8 cellular contexts compared by ENCODE assay signal in the genomic region with DNA sequence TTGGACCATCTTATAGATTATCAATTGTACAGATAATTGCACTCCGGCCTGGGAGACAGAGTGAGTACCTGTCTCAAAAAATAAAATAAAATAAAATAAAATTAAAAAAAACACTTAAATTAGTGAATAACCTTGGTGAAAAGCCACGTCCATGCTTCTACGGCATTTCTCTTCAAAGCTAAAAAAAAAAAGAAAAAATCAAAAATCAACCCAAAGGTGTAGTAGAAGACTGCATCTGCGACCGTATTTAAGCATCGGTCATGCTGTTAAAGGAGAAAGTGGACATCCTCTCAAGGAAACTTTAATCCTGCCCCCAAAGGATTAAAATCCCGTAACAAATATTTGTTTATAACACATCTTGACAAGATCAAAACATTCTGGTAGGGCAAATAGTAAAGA. TPM values are rescaled to one million over a fixed set of nuclear protein-coding genes. Genes with fewer than 3 reads are reported as not detected.
DNase-seq lines count a peak whose midpoint lies in the region; ATAC-seq and TF ChIP-seq lines count a peak whose summit lies in the region.

No MANE protein-coding gene starts in this region.

- no peak for ATAC-seq in left ventricle myocardium superior
- ATAC-seq in HG03025 (IDR thresholded peaks at IDR 0.05; ENCODE audit: low FRiP score, unreplicated experiment) = no peak
- ATAC-seq in HG02571 (IDR thresholded peaks at IDR 0.05; ENCODE audit: unreplicated experiment) = no peak

- H3K4me3 ChIP-seq in left ventricle myocardium inferior (peak overlapping the region; percentile 91), vagina (peak overlapping the region; percentile 58 to 65)

- H3K36me3 ChIP-seq in left ventricle myocardium inferior (no peaks in the 10 kb centered on the region), vagina (no peaks in the 10 kb centered on the region)

- H3K4me1 Mint-ChIP-seq in MCF 10A (ENCODE audit: insufficient read depth, unreplicated experiment) (peaks cover 20% of the 10 kb centered on the region), mesothelial cell of epicardium (peaks cover 24% of the 10 kb centered on the region)

- peaks cover 19% of the 10 kb centered on the region for H3K36me3 Mint-ChIP-seq in MCF 10A (ENCODE audit: insufficient read depth, unreplicated experiment)
- H3K36me3 Mint-ChIP-seq in mesothelial cell of epicardium = peaks cover 5% of the 10 kb centered on the region

- H3K4me3 Mint-ChIP-seq in MCF 10A (ENCODE audit: unreplicated experiment) (peak overlapping the region; percentile 85), mesothelial cell of epicardium (peak overlapping the region; percentile 94)

- TF ChIP-seq CTCF in left ventricle myocardium inferior (IDR thresholded peaks at IDR 0.05; ENCODE audit: borderline replicate concordance) (no peak), MCF 10A (IDR thresholded peaks at IDR 0.05; ENCODE audit: unreplicated experiment) (no peak), mesothelial cell of epicardium (IDR thresholded peaks at IDR 0.05; ENCODE audit: unreplicated experiment) (no peak), vagina (IDR thresholded peaks at IDR 0.05) (no peak)

- H3K9me3 ChIP-seq in left ventricle myocardium inferior (replicated peaks) (no peaks in the 10 kb centered on the region), vagina (no peaks in the 10 kb centered on the region)

- DNase-seq in left ventricle myocardium inferior = no peak
- no peak for DNase-seq in left ventricle myocardium superior
- DNase-seq in MCF 10A (ENCODE audit: unreplicated experiment) = no peak
- no peak for DNase-seq in mesothelial cell of epicardium (ENCODE audit: low spot score in 2 of 2, unreplicated experiment in 2 of 2)
- DNase-seq in vagina (ENCODE audit: extremely low spot score in 2 of 2) = no peak
- no peak for DNase-seq in A172 (ENCODE audit: low spot score)

- BruUV-seq in MCF 10A (replicated peaks; lab: Mats Ljungman, UMichigan) = no TSS peak

- H3K27ac Mint-ChIP-seq in MCF 10A (ENCODE audit: low read depth, unreplicated experiment) (peak overlapping the region; percentile 97), mesothelial cell of epicardium (peak overlapping the region; percentile 97)

- H3K27me3 ChIP-seq in left ventricle myocardium inferior (ENCODE audit: low read depth) (no peaks in the 10 kb centered on the region), vagina (no peaks in the 10 kb centered on the region)

- H3K27me3 Mint-ChIP-seq in MCF 10A (ENCODE audit: insufficient read depth, unreplicated experiment) = no peaks in the 10 kb centered on the region
- H3K27me3 Mint-ChIP-seq in mesothelial cell of epicardium (ENCODE audit: low read depth) = no peaks in the 10 kb centered on the region

- POLR2A ChIA-PET in MCF 10A (lab: Yijun Ruan, JAX) = interaction anchor here (0.6 to 4.6 kb wide), 13 partner anchors 8 to 148 kb away, joined by 3 to 84 read pairs (median 5); partner anchors contain the start of genes RNF125 and TRAPPC8

- intact Hi-C loops in left ventricle myocardium inferior (cut with micrococcal nuclease) (no loop called here), left ventricle myocardium superior (cut with micrococcal nuclease) (no loop called here), MCF 10A (cut with micrococcal nuclease) (loop anchor here (5.0 kb wide), 1 partner anchor 831 kb away; no protein-coding TSS in a partner anchor), vagina (cut with DNase I) (loop anchor here (5.0 to 10.0 kb wide), 2 partner anchors 149 to 253 kb away; partner anchors contain the start of gene TRAPPC8)

- H3K27ac ChIP-seq in left ventricle myocardium inferior (replicated peaks) = peak overlapping the region; percentile 100
- peak overlapping the region; percentile 98 for H3K27ac ChIP-seq in vagina

- H3K4me1 ChIP-seq in left ventricle myocardium inferior = peaks cover 47% of the 10 kb centered on the region
- H3K4me1 ChIP-seq in vagina = peaks cover 36% of the 10 kb centered on the region

- CTCF ChIA-PET in MCF 10A (lab: Yijun Ruan, JAX) = no interaction called here

- H3K9me3 Mint-ChIP-seq in MCF 10A (ENCODE audit: unreplicated experiment) (no peaks in the 10 kb centered on the region), mesothelial cell of epicardium (no peaks in the 10 kb centered on the region)

- no peak for TF ChIP-seq POLR2A in vagina (IDR thresholded peaks at IDR 0.05)

RNA-seq across cellular contexts. Expression of gene RNF138, which starts 0.3 kb away (rescaled TPM):
- 7.1 TPM for total RNA-seq in left ventricle myocardium inferior
- 10.6 TPM for total RNA-seq in left ventricle myocardium superior
- 42.3 and 64.5 TPM in 2 replicates for total RNA-seq in MCF 10A (2022)
- 28.5 to 37.9 TPM (median 31.9 TPM) in 3 replicates for total RNA-seq in mesothelial cell of epicardium
- 15.7 TPM for total RNA-seq in vagina
- total RNA-seq in A172 (2014; rRNA removed; shearing (Covaris generic)) = 40.6 and 65.3 TPM in 2 replicates

Comparison
In these comparisons a context has a peak if more than half of its experiments do, and no peak if none do; other contexts are left out.
1. intact Hi-C loops: an anchor here in MCF 10A (5.0 kb wide) and vagina (5.0 to 10.0 kb wide); none called in left ventricle myocardium inferior and left ventricle myocardium superior.